1 cellular context compared by ENCODE assay signal in the genomic region with DNA sequence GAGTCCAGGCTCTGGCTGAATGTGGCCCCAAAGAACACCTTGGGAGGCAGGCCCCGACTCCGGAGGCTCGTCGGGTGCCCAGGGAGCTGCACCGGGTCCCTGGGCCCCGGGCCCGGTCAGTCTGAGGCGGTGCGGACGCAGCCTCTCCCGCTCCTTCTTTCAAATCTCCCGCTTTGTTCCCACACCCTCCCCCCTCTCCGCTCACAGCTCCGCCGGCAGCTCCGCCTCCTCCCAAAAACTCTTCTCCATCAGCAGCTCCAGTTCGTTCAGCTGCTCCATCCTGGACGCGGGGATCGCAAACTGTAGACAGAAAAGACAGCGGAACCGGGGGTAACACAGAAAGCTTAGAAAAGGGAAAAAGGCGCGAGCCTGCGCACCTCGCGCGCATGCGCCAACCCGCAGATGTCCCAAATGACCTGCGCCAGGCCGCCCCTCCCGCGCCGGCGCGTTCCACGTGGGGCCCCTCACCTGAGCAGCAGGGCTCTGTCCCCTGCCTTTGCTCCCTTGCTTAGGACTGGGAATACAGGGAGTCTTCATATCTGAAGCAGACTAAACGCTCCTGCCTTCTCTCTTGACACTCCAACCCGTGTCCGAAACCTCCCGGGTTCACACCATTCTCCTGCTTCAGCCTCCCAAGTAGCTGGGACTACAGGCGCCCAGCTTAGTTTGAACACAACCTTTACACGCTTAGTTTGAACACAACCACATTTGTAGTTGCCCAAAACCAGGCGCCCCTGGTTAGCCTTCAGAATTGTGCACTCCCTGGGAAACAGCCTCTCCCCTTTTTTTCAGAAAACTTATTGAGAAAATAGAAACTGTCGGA.
TF ChIP-seq lines count a peak whose summit lies in the region.

A gene with protein sequence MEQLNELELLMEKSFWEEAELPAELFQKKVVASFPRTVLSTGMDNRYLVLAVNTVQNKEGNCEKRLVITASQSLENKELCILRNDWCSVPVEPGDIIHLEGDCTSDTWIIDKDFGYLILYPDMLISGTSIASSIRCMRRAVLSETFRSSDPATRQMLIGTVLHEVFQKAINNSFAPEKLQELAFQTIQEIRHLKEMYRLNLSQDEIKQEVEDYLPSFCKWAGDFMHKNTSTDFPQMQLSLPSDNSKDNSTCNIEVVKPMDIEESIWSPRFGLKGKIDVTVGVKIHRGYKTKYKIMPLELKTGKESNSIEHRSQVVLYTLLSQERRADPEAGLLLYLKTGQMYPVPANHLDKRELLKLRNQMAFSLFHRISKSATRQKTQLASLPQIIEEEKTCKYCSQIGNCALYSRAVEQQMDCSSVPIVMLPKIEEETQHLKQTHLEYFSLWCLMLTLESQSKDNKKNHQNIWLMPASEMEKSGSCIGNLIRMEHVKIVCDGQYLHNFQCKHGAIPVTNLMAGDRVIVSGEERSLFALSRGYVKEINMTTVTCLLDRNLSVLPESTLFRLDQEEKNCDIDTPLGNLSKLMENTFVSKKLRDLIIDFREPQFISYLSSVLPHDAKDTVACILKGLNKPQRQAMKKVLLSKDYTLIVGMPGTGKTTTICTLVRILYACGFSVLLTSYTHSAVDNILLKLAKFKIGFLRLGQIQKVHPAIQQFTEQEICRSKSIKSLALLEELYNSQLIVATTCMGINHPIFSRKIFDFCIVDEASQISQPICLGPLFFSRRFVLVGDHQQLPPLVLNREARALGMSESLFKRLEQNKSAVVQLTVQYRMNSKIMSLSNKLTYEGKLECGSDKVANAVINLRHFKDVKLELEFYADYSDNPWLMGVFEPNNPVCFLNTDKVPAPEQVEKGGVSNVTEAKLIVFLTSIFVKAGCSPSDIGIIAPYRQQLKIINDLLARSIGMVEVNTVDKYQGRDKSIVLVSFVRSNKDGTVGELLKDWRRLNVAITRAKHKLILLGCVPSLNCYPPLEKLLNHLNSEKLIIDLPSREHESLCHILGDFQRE (minus strand): TSS at position 388 of the 823 bp plus-strand sequence. CDS start 109 bp downstream, at position 279.

TF ChIP-seq in K562, 482 proteins besides CTCF, POLR2A, EP300 and RAD21 (continued from another document and continues in another):
- TF ChIP-seq, protein P1, sequence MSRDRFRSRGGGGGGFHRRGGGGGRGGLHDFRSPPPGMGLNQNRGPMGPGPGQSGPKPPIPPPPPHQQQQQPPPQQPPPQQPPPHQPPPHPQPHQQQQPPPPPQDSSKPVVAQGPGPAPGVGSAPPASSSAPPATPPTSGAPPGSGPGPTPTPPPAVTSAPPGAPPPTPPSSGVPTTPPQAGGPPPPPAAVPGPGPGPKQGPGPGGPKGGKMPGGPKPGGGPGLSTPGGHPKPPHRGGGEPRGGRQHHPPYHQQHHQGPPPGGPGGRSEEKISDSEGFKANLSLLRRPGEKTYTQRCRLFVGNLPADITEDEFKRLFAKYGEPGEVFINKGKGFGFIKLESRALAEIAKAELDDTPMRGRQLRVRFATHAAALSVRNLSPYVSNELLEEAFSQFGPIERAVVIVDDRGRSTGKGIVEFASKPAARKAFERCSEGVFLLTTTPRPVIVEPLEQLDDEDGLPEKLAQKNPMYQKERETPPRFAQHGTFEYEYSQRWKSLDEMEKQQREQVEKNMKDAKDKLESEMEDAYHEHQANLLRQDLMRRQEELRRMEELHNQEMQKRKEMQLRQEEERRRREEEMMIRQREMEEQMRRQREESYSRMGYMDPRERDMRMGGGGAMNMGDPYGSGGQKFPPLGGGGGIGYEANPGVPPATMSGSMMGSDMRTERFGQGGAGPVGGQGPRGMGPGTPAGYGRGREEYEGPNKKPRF (IDR thresholded peaks at IDR 0.05; ENCODE audit: low read depth, low read length) = no peak
- no peak for TF ChIP-seq ZNF551 (CRISPR knock-in tag; IDR thresholded peaks at IDR 0.05)
- TF ChIP-seq, protein P2, sequence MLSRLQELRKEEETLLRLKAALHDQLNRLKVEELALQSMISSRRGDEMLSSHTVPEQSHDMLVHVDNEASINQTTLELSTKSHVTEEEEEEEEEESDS (CRISPR knock-in tag; IDR thresholded peaks at IDR 0.05) = no peak
- TF ChIP-seq, protein P3, sequence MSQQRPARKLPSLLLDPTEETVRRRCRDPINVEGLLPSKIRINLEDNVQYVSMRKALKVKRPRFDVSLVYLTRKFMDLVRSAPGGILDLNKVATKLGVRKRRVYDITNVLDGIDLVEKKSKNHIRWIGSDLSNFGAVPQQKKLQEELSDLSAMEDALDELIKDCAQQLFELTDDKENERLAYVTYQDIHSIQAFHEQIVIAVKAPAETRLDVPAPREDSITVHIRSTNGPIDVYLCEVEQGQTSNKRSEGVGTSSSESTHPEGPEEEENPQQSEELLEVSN (IDR thresholded peaks at IDR 0.05; ENCODE audit: borderline replicate concordance in 1 of 2, extremely low read depth in 1 of 2, insufficient read depth in 1 of 2, insufficient read length in 1 of 2, low read depth in 1 of 2, low read length in 1 of 2, poor library complexity in 1 of 2, severe bottlenecking in 1 of 2) = peak; percentile 98 to 99
- TF ChIP-seq L3MBTL2 (IDR thresholded peaks at IDR 0.05) = peak; percentile 98
- TF ChIP-seq, protein P4, sequence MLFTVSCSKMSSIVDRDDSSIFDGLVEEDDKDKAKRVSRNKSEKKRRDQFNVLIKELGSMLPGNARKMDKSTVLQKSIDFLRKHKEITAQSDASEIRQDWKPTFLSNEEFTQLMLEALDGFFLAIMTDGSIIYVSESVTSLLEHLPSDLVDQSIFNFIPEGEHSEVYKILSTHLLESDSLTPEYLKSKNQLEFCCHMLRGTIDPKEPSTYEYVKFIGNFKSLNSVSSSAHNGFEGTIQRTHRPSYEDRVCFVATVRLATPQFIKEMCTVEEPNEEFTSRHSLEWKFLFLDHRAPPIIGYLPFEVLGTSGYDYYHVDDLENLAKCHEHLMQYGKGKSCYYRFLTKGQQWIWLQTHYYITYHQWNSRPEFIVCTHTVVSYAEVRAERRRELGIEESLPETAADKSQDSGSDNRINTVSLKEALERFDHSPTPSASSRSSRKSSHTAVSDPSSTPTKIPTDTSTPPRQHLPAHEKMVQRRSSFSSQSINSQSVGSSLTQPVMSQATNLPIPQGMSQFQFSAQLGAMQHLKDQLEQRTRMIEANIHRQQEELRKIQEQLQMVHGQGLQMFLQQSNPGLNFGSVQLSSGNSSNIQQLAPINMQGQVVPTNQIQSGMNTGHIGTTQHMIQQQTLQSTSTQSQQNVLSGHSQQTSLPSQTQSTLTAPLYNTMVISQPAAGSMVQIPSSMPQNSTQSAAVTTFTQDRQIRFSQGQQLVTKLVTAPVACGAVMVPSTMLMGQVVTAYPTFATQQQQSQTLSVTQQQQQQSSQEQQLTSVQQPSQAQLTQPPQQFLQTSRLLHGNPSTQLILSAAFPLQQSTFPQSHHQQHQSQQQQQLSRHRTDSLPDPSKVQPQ (CRISPR knock-in tag; IDR thresholded peaks at IDR 0.05; ENCODE audit: borderline replicate concordance) = no peak
- peak; percentile 57; the same call in 1 of the 2 replicates for TF ChIP-seq ZNF175 (CRISPR knock-in tag; IDR thresholded peaks at IDR 0.05; ENCODE audit: low read depth)
- TF ChIP-seq, protein P5, sequence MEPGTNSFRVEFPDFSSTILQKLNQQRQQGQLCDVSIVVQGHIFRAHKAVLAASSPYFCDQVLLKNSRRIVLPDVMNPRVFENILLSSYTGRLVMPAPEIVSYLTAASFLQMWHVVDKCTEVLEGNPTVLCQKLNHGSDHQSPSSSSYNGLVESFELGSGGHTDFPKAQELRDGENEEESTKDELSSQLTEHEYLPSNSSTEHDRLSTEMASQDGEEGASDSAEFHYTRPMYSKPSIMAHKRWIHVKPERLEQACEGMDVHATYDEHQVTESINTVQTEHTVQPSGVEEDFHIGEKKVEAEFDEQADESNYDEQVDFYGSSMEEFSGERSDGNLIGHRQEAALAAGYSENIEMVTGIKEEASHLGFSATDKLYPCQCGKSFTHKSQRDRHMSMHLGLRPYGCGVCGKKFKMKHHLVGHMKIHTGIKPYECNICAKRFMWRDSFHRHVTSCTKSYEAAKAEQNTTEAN (CRISPR knock-in tag; IDR thresholded peaks at IDR 0.05) = no peak
- TF ChIP-seq ZKSCAN3 (CRISPR knock-in tag; IDR thresholded peaks at IDR 0.05) = no peak
- no peak for TF ChIP-seq LEF1 (IDR thresholded peaks at IDR 0.05)
- no peak for TF ChIP-seq SRSF9 (IDR thresholded peaks at IDR 0.05; ENCODE audit: borderline replicate concordance, low read depth, low read length)
- no peak for TF ChIP-seq ZNF583 (CRISPR knock-in tag; IDR thresholded peaks at IDR 0.05)
- TF ChIP-seq SMARCC2 (IDR thresholded peaks at IDR 0.05; ENCODE audit: low read depth) = no peak
- TF ChIP-seq EGR1 (conservative IDR thresholded peaks at IDR 0.05) = 0 out of 2 replicates have a peak, but pooled peaks have one; percentile 31
- TF ChIP-seq, protein P6, sequence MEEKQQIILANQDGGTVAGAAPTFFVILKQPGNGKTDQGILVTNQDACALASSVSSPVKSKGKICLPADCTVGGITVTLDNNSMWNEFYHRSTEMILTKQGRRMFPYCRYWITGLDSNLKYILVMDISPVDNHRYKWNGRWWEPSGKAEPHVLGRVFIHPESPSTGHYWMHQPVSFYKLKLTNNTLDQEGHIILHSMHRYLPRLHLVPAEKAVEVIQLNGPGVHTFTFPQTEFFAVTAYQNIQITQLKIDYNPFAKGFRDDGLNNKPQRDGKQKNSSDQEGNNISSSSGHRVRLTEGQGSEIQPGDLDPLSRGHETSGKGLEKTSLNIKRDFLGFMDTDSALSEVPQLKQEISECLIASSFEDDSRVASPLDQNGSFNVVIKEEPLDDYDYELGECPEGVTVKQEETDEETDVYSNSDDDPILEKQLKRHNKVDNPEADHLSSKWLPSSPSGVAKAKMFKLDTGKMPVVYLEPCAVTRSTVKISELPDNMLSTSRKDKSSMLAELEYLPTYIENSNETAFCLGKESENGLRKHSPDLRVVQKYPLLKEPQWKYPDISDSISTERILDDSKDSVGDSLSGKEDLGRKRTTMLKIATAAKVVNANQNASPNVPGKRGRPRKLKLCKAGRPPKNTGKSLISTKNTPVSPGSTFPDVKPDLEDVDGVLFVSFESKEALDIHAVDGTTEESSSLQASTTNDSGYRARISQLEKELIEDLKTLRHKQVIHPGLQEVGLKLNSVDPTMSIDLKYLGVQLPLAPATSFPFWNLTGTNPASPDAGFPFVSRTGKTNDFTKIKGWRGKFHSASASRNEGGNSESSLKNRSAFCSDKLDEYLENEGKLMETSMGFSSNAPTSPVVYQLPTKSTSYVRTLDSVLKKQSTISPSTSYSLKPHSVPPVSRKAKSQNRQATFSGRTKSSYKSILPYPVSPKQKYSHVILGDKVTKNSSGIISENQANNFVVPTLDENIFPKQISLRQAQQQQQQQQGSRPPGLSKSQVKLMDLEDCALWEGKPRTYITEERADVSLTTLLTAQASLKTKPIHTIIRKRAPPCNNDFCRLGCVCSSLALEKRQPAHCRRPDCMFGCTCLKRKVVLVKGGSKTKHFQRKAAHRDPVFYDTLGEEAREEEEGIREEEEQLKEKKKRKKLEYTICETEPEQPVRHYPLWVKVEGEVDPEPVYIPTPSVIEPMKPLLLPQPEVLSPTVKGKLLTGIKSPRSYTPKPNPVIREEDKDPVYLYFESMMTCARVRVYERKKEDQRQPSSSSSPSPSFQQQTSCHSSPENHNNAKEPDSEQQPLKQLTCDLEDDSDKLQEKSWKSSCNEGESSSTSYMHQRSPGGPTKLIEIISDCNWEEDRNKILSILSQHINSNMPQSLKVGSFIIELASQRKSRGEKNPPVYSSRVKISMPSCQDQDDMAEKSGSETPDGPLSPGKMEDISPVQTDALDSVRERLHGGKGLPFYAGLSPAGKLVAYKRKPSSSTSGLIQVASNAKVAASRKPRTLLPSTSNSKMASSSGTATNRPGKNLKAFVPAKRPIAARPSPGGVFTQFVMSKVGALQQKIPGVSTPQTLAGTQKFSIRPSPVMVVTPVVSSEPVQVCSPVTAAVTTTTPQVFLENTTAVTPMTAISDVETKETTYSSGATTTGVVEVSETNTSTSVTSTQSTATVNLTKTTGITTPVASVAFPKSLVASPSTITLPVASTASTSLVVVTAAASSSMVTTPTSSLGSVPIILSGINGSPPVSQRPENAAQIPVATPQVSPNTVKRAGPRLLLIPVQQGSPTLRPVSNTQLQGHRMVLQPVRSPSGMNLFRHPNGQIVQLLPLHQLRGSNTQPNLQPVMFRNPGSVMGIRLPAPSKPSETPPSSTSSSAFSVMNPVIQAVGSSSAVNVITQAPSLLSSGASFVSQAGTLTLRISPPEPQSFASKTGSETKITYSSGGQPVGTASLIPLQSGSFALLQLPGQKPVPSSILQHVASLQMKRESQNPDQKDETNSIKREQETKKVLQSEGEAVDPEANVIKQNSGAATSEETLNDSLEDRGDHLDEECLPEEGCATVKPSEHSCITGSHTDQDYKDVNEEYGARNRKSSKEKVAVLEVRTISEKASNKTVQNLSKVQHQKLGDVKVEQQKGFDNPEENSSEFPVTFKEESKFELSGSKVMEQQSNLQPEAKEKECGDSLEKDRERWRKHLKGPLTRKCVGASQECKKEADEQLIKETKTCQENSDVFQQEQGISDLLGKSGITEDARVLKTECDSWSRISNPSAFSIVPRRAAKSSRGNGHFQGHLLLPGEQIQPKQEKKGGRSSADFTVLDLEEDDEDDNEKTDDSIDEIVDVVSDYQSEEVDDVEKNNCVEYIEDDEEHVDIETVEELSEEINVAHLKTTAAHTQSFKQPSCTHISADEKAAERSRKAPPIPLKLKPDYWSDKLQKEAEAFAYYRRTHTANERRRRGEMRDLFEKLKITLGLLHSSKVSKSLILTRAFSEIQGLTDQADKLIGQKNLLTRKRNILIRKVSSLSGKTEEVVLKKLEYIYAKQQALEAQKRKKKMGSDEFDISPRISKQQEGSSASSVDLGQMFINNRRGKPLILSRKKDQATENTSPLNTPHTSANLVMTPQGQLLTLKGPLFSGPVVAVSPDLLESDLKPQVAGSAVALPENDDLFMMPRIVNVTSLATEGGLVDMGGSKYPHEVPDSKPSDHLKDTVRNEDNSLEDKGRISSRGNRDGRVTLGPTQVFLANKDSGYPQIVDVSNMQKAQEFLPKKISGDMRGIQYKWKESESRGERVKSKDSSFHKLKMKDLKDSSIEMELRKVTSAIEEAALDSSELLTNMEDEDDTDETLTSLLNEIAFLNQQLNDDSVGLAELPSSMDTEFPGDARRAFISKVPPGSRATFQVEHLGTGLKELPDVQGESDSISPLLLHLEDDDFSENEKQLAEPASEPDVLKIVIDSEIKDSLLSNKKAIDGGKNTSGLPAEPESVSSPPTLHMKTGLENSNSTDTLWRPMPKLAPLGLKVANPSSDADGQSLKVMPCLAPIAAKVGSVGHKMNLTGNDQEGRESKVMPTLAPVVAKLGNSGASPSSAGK (IDR thresholded peaks at IDR 0.05) = peak; percentile 99
- TF ChIP-seq SREBF1 (IDR thresholded peaks at IDR 0.05; ENCODE audit: borderline replicate concordance, low read depth, low read length) = no peak
- TF ChIP-seq, protein P7, sequence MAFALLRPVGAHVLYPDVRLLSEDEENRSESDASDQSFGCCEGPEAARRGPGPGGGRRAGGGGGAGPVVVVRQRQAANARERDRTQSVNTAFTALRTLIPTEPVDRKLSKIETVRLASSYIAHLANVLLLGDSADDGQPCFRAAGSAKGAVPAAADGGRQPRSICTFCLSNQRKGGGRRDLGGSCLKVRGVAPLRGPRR (CRISPR knock-in tag; IDR thresholded peaks at IDR 0.05) = peak; percentile 45; the same call in 1 of the 2 replicates
- TF ChIP-seq RBM39 (optimal IDR thresholded peaks at IDR 0.05; ENCODE audit: low read depth, low read length) = no peak
- TF ChIP-seq, protein P8, sequence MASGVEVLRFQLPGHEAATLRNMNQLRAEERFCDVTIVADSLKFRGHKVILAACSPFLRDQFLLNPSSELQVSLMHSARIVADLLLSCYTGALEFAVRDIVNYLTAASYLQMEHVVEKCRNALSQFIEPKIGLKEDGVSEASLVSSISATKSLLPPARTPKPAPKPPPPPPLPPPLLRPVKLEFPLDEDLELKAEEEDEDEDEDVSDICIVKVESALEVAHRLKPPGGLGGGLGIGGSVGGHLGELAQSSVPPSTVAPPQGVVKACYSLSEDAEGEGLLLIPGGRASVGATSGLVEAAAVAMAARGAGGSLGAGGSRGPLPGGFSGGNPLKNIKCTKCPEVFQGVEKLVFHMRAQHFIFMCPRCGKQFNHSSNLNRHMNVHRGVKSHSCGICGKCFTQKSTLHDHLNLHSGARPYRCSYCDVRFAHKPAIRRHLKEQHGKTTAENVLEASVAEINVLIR (CRISPR knock-in tag; IDR thresholded peaks at IDR 0.05) = no peak
- no peak for TF ChIP-seq PTTG1 (tag; IDR thresholded peaks at IDR 0.05; ENCODE audit: low read depth)
- TF ChIP-seq RUNX1 (IDR thresholded peaks at IDR 0.05; ENCODE audit: low read depth) = no peak
- no peak for TF ChIP-seq RBM15 (IDR thresholded peaks at IDR 0.05; ENCODE audit: insufficient read depth, low read length)
